ENCODE assay signal across 15 cellular contexts in genomic region chr4:30953799-30954198, GRCh38.
DNase-seq lines count a peak whose midpoint lies in the region; ATAC-seq and TF ChIP-seq lines count a peak whose summit lies in the region.
"Had no signal": no experiment of that assay in that cellular context is flagged by ENCODE, and none has a peak within 500 bp of the region (broad histone marks: within the 10 kb centered on the region; RNA-seq: fewer than 3 reads in every experiment).

No MANE protein-coding gene starts in this region.

- ATAC-seq in GM21529 (IDR thresholded peaks at IDR 0.05; ENCODE audit: unreplicated experiment) = no peak
- ATAC-seq: HepG2 had no signal

- no peak for TF ChIP-seq CTCF in A673 (conservative IDR thresholded peaks at IDR 0.05; ENCODE audit: low read depth, low read length)
- no peak for TF ChIP-seq CTCF in HEK293 (tag by site-specific recombination; IDR thresholded peaks at IDR 0.05)

- H3K4me3 ChIP-seq in A673 (ENCODE audit: low read depth, low read length, poor library complexity, severe bottlenecking) (no peak overlapping the region), HEK293 (ENCODE audit: low read depth, low read length) (no peak overlapping the region)
- H3K4me3 ChIP-seq: BLaER1, GM23248, HAP-1 had no signal

- H3K27me3 ChIP-seq in A673 (replicated peaks; ENCODE audit: insufficient read depth, low read depth, low read length, poor library complexity) = no peaks in the 10 kb centered on the region
- H3K27me3 ChIP-seq: BLaER1 had no signal

- H3K27ac ChIP-seq in A673 (ENCODE audit: low read depth, low read length, poor library complexity, severe bottlenecking) (peak overlapping the region; percentile 64), HEK293 (ENCODE audit: extremely low read depth, low read depth, low read length) (no peak overlapping the region)
- H3K27ac ChIP-seq: BLaER1, GM23248 had no signal

- H3K9me3 ChIP-seq in A673 (ENCODE audit: low read depth, low read length, poor library complexity, severe bottlenecking) (no peaks in the 10 kb centered on the region), HEK293 (ENCODE audit: control insufficient read depth, insufficient read depth, low read depth, low read length) (no peaks in the 10 kb centered on the region)
- H3K9me3 ChIP-seq: BLaER1, HAP-1 had no signal

- BruUV-seq in A673 (replicated peaks; lab: Mats Ljungman, UMichigan) = no TSS peak

- DNase-seq in NCI-H146 (lab: John Stamatoyannopoulos, UW) (peak; percentile 12), NCI-H146 treated with DMSO at 0.1 percent for 48 hours (lab: John Stamatoyannopoulos, UW; ENCODE audit: unreplicated experiment) (no peak), A673 (ENCODE audit: low spot score) (peak; percentile 83), NCI-H446 treated with DMSO at 0.1 percent for 48 hours (lab: John Stamatoyannopoulos, UW) (peak; percentile 83), HuH-7 (ENCODE audit: low spot score) (no peak)
- DNase-seq: AML-193; Calu3; CD4-positive, alpha-beta memory T cell; GM23248; KG1 had no signal

- H3K36me3 ChIP-seq in A673 (ENCODE audit: insufficient read depth, low read length, poor library complexity, severe bottlenecking) (no peaks in the 10 kb centered on the region), HEK293 (ENCODE audit: control insufficient read depth in 2 of 2, insufficient read depth in 1 of 2, low read length in 2 of 2) (no peaks in the 10 kb centered on the region)
- H3K36me3 ChIP-seq: BLaER1, HAP-1 had no signal

- POLR2A ChIA-PET in A673 (lab: Charles Lee; ENCODE audit: low non-redundant PET) = no interaction called here
- POLR2A ChIA-PET in HEK293 (lab: Yijun Ruan, JAX) = no interaction called here

- H3K4me1 ChIP-seq in A673 (ENCODE audit: insufficient read depth, low read length, poor library complexity, severe bottlenecking) (peaks cover 81% of the 10 kb centered on the region), HEK293 (ENCODE audit: control insufficient read depth, insufficient read depth, low read length) (peaks cover 20% of the 10 kb centered on the region)
- H3K4me1 ChIP-seq: BLaER1 had no signal

- intact Hi-C loops in A673 (cut with micrococcal nuclease; ENCODE audit: unreplicated experiment) = loop anchor here (10.0 kb wide), 1 partner anchor 119 kb away; no protein-coding TSS in a partner anchor

- CTCF ChIA-PET in A673 (lab: Charles Lee) (no interaction called here), HEK293 (lab: Yijun Ruan, JAX) (interaction anchor here (0.7 kb wide), 1 partner anchor 123 kb away, joined by 5 read pairs; no protein-coding TSS in a partner anchor)

TF ChIP-seq in HEK293, 187 proteins besides CTCF, POLR2A, EP300 and RAD21:
- TF ChIP-seq ZNF596 (tag by site-specific recombination; IDR thresholded peaks at IDR 0.05) (no peak), TCF7L2 (IDR thresholded peaks at IDR 0.05; ENCODE audit: borderline replicate concordance, low read depth, low read length) (peak; percentile 56; the same call in 1 of the 2 replicates), FEZF1 (tag by site-specific recombination; IDR thresholded peaks at IDR 0.05) (peak; percentile 60; the same call in 1 of the 2 replicates), ZNF366 (tag by site-specific recombination; conservative IDR thresholded peaks at IDR 0.05) (peak; percentile 40; the same call in 1 of the 2 replicates), ZXDB (tag by site-specific recombination; IDR thresholded peaks at IDR 0.05) (0 out of 2 replicates have a peak, but pooled peaks have one; percentile 38), OSR2 (tag by site-specific recombination; IDR thresholded peaks at IDR 0.05) (peak; percentile 29; the same call in 1 of the 2 replicates), ZEB2 (tag by site-specific recombination; IDR thresholded peaks at IDR 0.05) (0 out of 2 replicates have a peak, but pooled peaks have one; percentile 18), BCL11B (tag by site-specific recombination; IDR thresholded peaks at IDR 0.05; ENCODE audit: low read depth) (no peak), ZNF843 (tag by site-specific recombination; IDR thresholded peaks at IDR 0.05) (peak; percentile 66), ZNF394 (tag by site-specific recombination; IDR thresholded peaks at IDR 0.05; ENCODE audit: borderline replicate concordance) (no peak), SP7 (tag by site-specific recombination; IDR thresholded peaks at IDR 0.05) (peak; percentile 57), IKZF3 (tag by site-specific recombination; IDR thresholded peaks at IDR 0.05) (peak; percentile 73)
- TF ChIP-seq, protein P1, sequence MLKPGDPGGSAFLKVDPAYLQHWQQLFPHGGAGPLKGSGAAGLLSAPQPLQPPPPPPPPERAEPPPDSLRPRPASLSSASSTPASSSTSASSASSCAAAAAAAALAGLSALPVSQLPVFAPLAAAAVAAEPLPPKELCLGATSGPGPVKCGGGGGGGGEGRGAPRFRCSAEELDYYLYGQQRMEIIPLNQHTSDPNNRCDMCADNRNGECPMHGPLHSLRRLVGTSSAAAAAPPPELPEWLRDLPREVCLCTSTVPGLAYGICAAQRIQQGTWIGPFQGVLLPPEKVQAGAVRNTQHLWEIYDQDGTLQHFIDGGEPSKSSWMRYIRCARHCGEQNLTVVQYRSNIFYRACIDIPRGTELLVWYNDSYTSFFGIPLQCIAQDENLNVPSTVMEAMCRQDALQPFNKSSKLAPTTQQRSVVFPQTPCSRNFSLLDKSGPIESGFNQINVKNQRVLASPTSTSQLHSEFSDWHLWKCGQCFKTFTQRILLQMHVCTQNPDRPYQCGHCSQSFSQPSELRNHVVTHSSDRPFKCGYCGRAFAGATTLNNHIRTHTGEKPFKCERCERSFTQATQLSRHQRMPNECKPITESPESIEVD (tag by site-specific recombination; IDR thresholded peaks at IDR 0.05) = peak; percentile 70
- TF ChIP-seq, protein P2, sequence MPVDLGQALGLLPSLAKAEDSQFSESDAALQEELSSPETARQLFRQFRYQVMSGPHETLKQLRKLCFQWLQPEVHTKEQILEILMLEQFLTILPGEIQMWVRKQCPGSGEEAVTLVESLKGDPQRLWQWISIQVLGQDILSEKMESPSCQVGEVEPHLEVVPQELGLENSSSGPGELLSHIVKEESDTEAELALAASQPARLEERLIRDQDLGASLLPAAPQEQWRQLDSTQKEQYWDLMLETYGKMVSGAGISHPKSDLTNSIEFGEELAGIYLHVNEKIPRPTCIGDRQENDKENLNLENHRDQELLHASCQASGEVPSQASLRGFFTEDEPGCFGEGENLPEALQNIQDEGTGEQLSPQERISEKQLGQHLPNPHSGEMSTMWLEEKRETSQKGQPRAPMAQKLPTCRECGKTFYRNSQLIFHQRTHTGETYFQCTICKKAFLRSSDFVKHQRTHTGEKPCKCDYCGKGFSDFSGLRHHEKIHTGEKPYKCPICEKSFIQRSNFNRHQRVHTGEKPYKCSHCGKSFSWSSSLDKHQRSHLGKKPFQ (tag by site-specific recombination; IDR thresholded peaks at IDR 0.05) = 0 out of 2 replicates have a peak, but pooled peaks have one; percentile 18
TF ChIP-seq in HEK293: peak in this region for 11.

Comparison
In these comparisons a context has a peak if more than half of its experiments do, and no peak if none do; other contexts are left out.
1. DNase-seq: peak in NCI-H146 (single experiment), A673 (single experiment) and NCI-H446 treated with DMSO at 0.1 percent for 48 hours (single experiment); none in NCI-H146 treated with DMSO at 0.1 percent for 48 hours (single experiment) and HuH-7 (single experiment).